ENCODE assay signal across 1 cellular context in the genomic region with DNA sequence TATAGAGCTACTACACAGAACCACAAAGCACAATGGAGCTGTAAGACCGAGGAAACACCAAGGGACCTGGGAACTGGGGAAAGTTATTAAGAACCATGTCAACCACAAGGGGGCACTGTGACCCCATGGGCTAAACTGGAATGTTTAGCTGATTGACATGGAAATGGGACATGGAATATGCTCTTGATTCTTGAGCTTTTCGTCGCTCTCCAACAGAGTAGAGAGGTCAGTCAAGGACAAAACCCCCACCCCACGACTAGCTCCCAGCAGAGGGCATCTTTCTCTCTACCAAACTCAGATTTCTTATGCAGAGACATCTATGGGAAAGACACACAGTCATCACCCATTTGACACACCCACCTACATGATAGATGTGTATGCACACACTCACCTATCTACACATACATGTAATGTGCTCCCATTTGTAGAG.
TF ChIP-seq lines count a peak whose summit lies in the region.

No MANE protein-coding gene starts in this region.

TF ChIP-seq in HepG2, 621 proteins besides CTCF, POLR2A, EP300 and RAD21 (continued from another document):
- TF ChIP-seq, protein P1, sequence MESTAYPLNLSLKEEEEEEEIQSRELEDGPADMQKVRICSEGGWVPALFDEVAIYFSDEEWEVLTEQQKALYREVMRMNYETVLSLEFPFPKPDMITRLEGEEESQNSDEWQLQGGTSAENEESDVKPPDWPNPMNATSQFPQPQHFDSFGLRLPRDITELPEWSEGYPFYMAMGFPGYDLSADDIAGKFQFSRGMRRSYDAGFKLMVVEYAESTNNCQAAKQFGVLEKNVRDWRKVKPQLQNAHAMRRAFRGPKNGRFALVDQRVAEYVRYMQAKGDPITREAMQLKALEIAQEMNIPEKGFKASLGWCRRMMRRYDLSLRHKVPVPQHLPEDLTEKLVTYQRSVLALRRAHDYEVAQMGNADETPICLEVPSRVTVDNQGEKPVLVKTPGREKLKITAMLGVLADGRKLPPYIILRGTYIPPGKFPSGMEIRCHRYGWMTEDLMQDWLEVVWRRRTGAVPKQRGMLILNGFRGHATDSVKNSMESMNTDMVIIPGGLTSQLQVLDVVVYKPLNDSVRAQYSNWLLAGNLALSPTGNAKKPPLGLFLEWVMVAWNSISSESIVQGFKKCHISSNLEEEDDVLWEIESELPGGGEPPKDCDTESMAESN (CRISPR knock-in tag; conservative IDR thresholded peaks at IDR 0.05) = peak; percentile 66; the same call in 1 of the 2 replicates
- TF ChIP-seq ZFP90 (CRISPR knock-in tag; IDR thresholded peaks at IDR 0.05; ENCODE audit: borderline replicate concordance) = peak; percentile 55; the same call in 1 of the 2 replicates
- TF ChIP-seq, protein P2, sequence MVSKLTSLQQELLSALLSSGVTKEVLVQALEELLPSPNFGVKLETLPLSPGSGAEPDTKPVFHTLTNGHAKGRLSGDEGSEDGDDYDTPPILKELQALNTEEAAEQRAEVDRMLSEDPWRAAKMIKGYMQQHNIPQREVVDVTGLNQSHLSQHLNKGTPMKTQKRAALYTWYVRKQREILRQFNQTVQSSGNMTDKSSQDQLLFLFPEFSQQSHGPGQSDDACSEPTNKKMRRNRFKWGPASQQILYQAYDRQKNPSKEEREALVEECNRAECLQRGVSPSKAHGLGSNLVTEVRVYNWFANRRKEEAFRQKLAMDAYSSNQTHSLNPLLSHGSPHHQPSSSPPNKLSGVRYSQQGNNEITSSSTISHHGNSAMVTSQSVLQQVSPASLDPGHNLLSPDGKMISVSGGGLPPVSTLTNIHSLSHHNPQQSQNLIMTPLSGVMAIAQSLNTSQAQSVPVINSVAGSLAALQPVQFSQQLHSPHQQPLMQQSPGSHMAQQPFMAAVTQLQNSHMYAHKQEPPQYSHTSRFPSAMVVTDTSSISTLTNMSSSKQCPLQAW (CRISPR knock-in tag; IDR thresholded peaks at IDR 0.05) = peak; percentile 35; the same call in 1 of the 2 replicates
- TF ChIP-seq ATF7 (IDR thresholded peaks at IDR 0.05) = no peak
- TF ChIP-seq ATF7 (CRISPR knock-in tag; IDR thresholded peaks at IDR 0.05) = no peak
- TF ChIP-seq KLF15 (CRISPR knock-in tag; IDR thresholded peaks at IDR 0.05; ENCODE audit: borderline replicate concordance) = no peak
- peak; percentile 12; the same call in 1 of the 2 replicates for TF ChIP-seq SP5 (CRISPR knock-in tag; IDR thresholded peaks at IDR 0.05; ENCODE audit: borderline replicate concordance, low read depth)
- no peak for TF ChIP-seq MZF1 (CRISPR knock-in tag; IDR thresholded peaks at IDR 0.05; ENCODE audit: borderline replicate concordance)
- TF ChIP-seq, protein P3, sequence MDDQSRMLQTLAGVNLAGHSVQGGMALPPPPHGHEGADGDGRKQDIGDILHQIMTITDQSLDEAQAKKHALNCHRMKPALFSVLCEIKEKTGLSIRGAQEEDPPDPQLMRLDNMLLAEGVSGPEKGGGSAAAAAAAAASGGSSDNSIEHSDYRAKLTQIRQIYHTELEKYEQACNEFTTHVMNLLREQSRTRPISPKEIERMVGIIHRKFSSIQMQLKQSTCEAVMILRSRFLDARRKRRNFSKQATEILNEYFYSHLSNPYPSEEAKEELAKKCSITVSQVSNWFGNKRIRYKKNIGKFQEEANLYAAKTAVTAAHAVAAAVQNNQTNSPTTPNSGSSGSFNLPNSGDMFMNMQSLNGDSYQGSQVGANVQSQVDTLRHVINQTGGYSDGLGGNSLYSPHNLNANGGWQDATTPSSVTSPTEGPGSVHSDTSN (CRISPR knock-in tag; IDR thresholded peaks at IDR 0.05; ENCODE audit: borderline replicate concordance) = no peak
- TF ChIP-seq HIVEP1 (CRISPR knock-in tag; IDR thresholded peaks at IDR 0.05) = no peak
- TF ChIP-seq ZNF335 (CRISPR knock-in tag; IDR thresholded peaks at IDR 0.05) = 0 out of 2 replicates have a peak, but pooled peaks have one; percentile 48
- no peak for TF ChIP-seq ATAD3A (CRISPR knock-in tag; IDR thresholded peaks at IDR 0.05)
- TF ChIP-seq, protein P4, sequence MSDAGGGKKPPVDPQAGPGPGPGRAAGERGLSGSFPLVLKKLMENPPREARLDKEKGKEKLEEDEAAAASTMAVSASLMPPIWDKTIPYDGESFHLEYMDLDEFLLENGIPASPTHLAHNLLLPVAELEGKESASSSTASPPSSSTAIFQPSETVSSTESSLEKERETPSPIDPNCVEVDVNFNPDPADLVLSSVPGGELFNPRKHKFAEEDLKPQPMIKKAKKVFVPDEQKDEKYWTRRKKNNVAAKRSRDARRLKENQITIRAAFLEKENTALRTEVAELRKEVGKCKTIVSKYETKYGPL (CRISPR knock-in tag; IDR thresholded peaks at IDR 0.05) = no peak
- TF ChIP-seq ZFYVE20 (CRISPR knock-in tag; IDR thresholded peaks at IDR 0.05; ENCODE audit: borderline replicate concordance, low read depth) = no peak
- TF ChIP-seq PPARG (CRISPR knock-in tag; conservative IDR thresholded peaks at IDR 0.05) = peak; percentile 64; the same call in 1 of the 2 replicates
- TF ChIP-seq ZNF496 (CRISPR knock-in tag; IDR thresholded peaks at IDR 0.05; ENCODE audit: insufficient replicate concordance) = no peak
- TF ChIP-seq ZBTB20 (CRISPR knock-in tag; IDR thresholded peaks at IDR 0.05; ENCODE audit: borderline replicate concordance, low read depth) = no peak
- TF ChIP-seq PHF5A (CRISPR knock-in tag; IDR thresholded peaks at IDR 0.05; ENCODE audit: low read depth, unreplicated experiment) = peak; percentile 60
- peak; percentile 88 for TF ChIP-seq MEIS2 (CRISPR knock-in tag; IDR thresholded peaks at IDR 0.05)
- 0 out of 2 replicates have a peak, but pooled peaks have one; percentile 25 for TF ChIP-seq FOSL2 (CRISPR knock-in tag; IDR thresholded peaks at IDR 0.05)
- TF ChIP-seq, protein P5, sequence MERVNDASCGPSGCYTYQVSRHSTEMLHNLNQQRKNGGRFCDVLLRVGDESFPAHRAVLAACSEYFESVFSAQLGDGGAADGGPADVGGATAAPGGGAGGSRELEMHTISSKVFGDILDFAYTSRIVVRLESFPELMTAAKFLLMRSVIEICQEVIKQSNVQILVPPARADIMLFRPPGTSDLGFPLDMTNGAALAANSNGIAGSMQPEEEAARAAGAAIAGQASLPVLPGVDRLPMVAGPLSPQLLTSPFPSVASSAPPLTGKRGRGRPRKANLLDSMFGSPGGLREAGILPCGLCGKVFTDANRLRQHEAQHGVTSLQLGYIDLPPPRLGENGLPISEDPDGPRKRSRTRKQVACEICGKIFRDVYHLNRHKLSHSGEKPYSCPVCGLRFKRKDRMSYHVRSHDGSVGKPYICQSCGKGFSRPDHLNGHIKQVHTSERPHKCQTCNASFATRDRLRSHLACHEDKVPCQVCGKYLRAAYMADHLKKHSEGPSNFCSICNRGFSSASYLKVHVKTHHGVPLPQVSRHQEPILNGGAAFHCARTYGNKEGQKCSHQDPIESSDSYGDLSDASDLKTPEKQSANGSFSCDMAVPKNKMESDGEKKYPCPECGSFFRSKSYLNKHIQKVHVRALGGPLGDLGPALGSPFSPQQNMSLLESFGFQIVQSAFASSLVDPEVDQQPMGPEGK (CRISPR knock-in tag; IDR thresholded peaks at IDR 0.05) = peak; percentile 47; the same call in 1 of the 2 replicates
- 0 out of 2 replicates have a peak, but pooled peaks have one; percentile 21 for TF ChIP-seq SOX5 (CRISPR knock-in tag; IDR thresholded peaks at IDR 0.05; ENCODE audit: borderline replicate concordance)
- TF ChIP-seq YEATS2 (CRISPR knock-in tag; IDR thresholded peaks at IDR 0.05; ENCODE audit: borderline replicate concordance) = peak; percentile 60; the same call in 1 of the 2 replicates
- TF ChIP-seq, protein P6, sequence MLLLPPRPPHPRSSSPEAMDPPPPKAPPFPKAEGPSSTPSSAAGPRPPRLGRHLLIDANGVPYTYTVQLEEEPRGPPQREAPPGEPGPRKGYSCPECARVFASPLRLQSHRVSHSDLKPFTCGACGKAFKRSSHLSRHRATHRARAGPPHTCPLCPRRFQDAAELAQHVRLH (CRISPR knock-in tag; IDR thresholded peaks at IDR 0.05; ENCODE audit: borderline replicate concordance, low read depth) = peak; percentile 82; the same call in 1 of the 2 replicates
- TF ChIP-seq, protein P7, sequence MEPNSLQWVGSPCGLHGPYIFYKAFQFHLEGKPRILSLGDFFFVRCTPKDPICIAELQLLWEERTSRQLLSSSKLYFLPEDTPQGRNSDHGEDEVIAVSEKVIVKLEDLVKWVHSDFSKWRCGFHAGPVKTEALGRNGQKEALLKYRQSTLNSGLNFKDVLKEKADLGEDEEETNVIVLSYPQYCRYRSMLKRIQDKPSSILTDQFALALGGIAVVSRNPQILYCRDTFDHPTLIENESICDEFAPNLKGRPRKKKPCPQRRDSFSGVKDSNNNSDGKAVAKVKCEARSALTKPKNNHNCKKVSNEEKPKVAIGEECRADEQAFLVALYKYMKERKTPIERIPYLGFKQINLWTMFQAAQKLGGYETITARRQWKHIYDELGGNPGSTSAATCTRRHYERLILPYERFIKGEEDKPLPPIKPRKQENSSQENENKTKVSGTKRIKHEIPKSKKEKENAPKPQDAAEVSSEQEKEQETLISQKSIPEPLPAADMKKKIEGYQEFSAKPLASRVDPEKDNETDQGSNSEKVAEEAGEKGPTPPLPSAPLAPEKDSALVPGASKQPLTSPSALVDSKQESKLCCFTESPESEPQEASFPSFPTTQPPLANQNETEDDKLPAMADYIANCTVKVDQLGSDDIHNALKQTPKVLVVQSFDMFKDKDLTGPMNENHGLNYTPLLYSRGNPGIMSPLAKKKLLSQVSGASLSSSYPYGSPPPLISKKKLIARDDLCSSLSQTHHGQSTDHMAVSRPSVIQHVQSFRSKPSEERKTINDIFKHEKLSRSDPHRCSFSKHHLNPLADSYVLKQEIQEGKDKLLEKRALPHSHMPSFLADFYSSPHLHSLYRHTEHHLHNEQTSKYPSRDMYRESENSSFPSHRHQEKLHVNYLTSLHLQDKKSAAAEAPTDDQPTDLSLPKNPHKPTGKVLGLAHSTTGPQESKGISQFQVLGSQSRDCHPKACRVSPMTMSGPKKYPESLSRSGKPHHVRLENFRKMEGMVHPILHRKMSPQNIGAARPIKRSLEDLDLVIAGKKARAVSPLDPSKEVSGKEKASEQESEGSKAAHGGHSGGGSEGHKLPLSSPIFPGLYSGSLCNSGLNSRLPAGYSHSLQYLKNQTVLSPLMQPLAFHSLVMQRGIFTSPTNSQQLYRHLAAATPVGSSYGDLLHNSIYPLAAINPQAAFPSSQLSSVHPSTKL (CRISPR knock-in tag; IDR thresholded peaks at IDR 0.05) = peak; percentile 61; the same call in 1 of the 2 replicates
- no peak for TF ChIP-seq SUZ12 (IDR thresholded peaks at IDR 0.05; ENCODE audit: low read depth, low read length)
- TF ChIP-seq ZBTB38 (CRISPR knock-in tag; IDR thresholded peaks at IDR 0.05) = peak; percentile 32; the same call in 1 of the 2 replicates
- TF ChIP-seq, protein P8, sequence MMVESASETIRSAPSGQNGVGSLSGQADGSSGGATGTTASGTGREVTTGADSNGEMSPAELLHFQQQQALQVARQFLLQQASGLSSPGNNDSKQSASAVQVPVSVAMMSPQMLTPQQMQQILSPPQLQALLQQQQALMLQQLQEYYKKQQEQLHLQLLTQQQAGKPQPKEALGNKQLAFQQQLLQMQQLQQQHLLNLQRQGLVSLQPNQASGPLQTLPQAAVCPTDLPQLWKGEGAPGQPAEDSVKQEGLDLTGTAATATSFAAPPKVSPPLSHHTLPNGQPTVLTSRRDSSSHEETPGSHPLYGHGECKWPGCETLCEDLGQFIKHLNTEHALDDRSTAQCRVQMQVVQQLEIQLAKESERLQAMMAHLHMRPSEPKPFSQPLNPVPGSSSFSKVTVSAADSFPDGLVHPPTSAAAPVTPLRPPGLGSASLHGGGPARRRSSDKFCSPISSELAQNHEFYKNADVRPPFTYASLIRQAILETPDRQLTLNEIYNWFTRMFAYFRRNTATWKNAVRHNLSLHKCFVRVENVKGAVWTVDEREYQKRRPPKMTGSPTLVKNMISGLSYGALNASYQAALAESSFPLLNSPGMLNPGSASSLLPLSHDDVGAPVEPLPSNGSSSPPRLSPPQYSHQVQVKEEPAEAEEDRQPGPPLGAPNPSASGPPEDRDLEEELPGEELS (CRISPR knock-in tag; IDR thresholded peaks at IDR 0.05) = no peak
- peak; percentile 87 for TF ChIP-seq KDM3A (CRISPR knock-in tag; IDR thresholded peaks at IDR 0.05; ENCODE audit: low read depth)
- TF ChIP-seq RARA (CRISPR knock-in tag; IDR thresholded peaks at IDR 0.05) = no peak
- TF ChIP-seq MAF1 (CRISPR knock-in tag; IDR thresholded peaks at IDR 0.05; ENCODE audit: borderline replicate concordance) = no peak
- no peak for TF ChIP-seq SRSF4 (IDR thresholded peaks at IDR 0.05; ENCODE audit: low read depth, low read length, poor library complexity, severe bottlenecking)
- TF ChIP-seq ZNF296 (CRISPR knock-in tag; conservative IDR thresholded peaks at IDR 0.05) = no peak
TF ChIP-seq in HepG2: peak in this region for 115.
